ENCODE assay signal across 31 cellular contexts in genomic region chr12:116609236-116609635, GRCh38. TPM values are rescaled to one million over a fixed set of nuclear protein-coding genes. Genes with fewer than 3 reads are reported as not detected.
DNase-seq lines count a peak whose midpoint lies in the region; ATAC-seq and TF ChIP-seq lines count a peak whose summit lies in the region.
"Had no signal": no experiment of that assay in that cellular context is flagged by ENCODE, and none has a peak within 500 bp of the region (broad histone marks: within the 10 kb centered on the region; RNA-seq: fewer than 3 reads in every experiment).

No MANE protein-coding gene starts in this region.

- H3K9ac ChIP-seq in Loucy (ENCODE audit: low read depth, low read length, poor library complexity, severe bottlenecking), result peak overlapping the region; percentile 18

- TF ChIP-seq CTCF in Loucy (conservative IDR thresholded peaks at IDR 0.05; ENCODE audit: low read length), result no peak
- no peak for TF ChIP-seq CTCF in fibroblast of the aortic adventitia (IDR thresholded peaks at IDR 0.05; ENCODE audit: insufficient read depth, low read length)
- TF ChIP-seq CTCF in suprapubic skin (IDR thresholded peaks at IDR 0.05), result no peak

- H3F3A ChIP-seq in Loucy (ENCODE audit: low read depth), result no peaks in the 10 kb centered on the region

- H3K9me3 ChIP-seq in right cardiac atrium (ENCODE audit: control insufficient read depth, low read length), result no peaks in the 10 kb centered on the region
- H3K9me3 ChIP-seq in Loucy (ENCODE audit: insufficient read depth, low read depth, low read length), result no peaks in the 10 kb centered on the region
- no peaks in the 10 kb centered on the region for H3K9me3 ChIP-seq in suprapubic skin
- H3K9me3 ChIP-seq: ascending aorta, BE2C, esophagus muscularis mucosa, gastrocnemius medialis, lower lobe of right lung, Peyer's patch had no signal

- DNase-seq in Right ventricle myocardium inferior (ENCODE audit: missing footprints), result no peak
- no peak for DNase-seq in right cardiac atrium
- DNase-seq in fibroblast of the aortic adventitia (ENCODE audit: low read depth), result peak; percentile 40
- DNase-seq in suprapubic skin (ENCODE audit: low spot score in 2 of 2), result no peak
- no peak for DNase-seq in activated naive CD4-positive, alpha-beta T cell treated with anti-CD3 and anti-CD28 coated beads for 36 hours
- no peak for DNase-seq in SW 1271 (lab: John Stamatoyannopoulos, UW)
- no peak for DNase-seq in HCEC 1CT
- DNase-seq: activated gamma-delta T cell; activated naive CD8-positive, alpha-beta T cell treated with anti-CD3 and anti-CD28 coated beads, Interleukin-2, amount 10 ng/mL, durations not matched to agents 7 days and 5 days; activated T-cell treated with anti-CD3 and anti-CD28 coated beads, Interleukin-2, amount 50 U/mL, for 4 hours; caudate nucleus; gastrocnemius medialis; H7; kidney glomerular epithelial cell; lower lobe of right lung; natural killer cell; NCI-H1436 treated with DMSO at 0.1 percent for 48 hours; NCI-H446; NCI-H748 treated with DMSO at 0.1 percent for 48 hours; SIG-M5 had no signal

- H3K9me2 ChIP-seq in Loucy (replicated peaks; ENCODE audit: low read depth, low read length), result no peaks in the 10 kb centered on the region

- H3K36me3 Mint-ChIP-seq in activated naive CD4-positive, alpha-beta T cell treated with anti-CD3 and anti-CD28 coated beads for 36 hours (ENCODE audit: low read depth), result no peaks in the 10 kb centered on the region
- H3K36me3 Mint-ChIP-seq: activated CD8-positive, alpha-beta memory T cell treated with anti-CD3 and anti-CD28 coated beads, Interleukin-2, amount 10 ng/mL, durations not matched to agents 7 days and 5 days; activated naive CD8-positive, alpha-beta T cell treated with anti-CD3 and anti-CD28 coated beads, Interleukin-2, amount 10 ng/mL, durations not matched to agents 7 days and 5 days; natural killer cell had no signal

- H3K27ac Mint-ChIP-seq in activated naive CD4-positive, alpha-beta T cell treated with anti-CD3 and anti-CD28 coated beads for 36 hours, result no peak overlapping the region
- H3K27ac Mint-ChIP-seq: activated CD8-positive, alpha-beta memory T cell treated with anti-CD3 and anti-CD28 coated beads, Interleukin-2, amount 10 ng/mL, durations not matched to agents 7 days and 5 days; activated naive CD8-positive, alpha-beta T cell treated with anti-CD3 and anti-CD28 coated beads, Interleukin-2, amount 10 ng/mL, durations not matched to agents 7 days and 5 days; dendritic cell treated with granulocyte-macrophage colony-stimulating factor and Interleukin-4, amounts not matched to agents 40 ng/mL and 50 ng/mL, for 4 days; natural killer cell; stimulated activated naive CD8-positive, alpha-beta T cell treated with anti-CD3 and anti-CD28 coated beads, Interleukin-15, Interleukin-2, amounts not matched to agents 100 ng/mL and 50 ng/mL, for 24 hours had no signal

- H3K27me3 Mint-ChIP-seq in activated naive CD4-positive, alpha-beta T cell treated with anti-CD3 and anti-CD28 coated beads for 36 hours (ENCODE audit: low read depth), result no peaks in the 10 kb centered on the region
- H3K27me3 Mint-ChIP-seq: stimulated activated naive CD8-positive, alpha-beta T cell treated with anti-CD3 and anti-CD28 coated beads, Interleukin-15, Interleukin-2, amounts not matched to agents 100 ng/mL and 50 ng/mL, for 24 hours had no signal

- H3K4me1 Mint-ChIP-seq in activated naive CD4-positive, alpha-beta T cell treated with anti-CD3 and anti-CD28 coated beads for 36 hours (ENCODE audit: low read depth), result no peaks in the 10 kb centered on the region

- CTCF ChIA-PET in activated naive CD4-positive, alpha-beta T cell treated with anti-CD3 and anti-CD28 coated beads for 36 hours (lab: Charles Lee), result interaction anchor here (0.8 to 1.6 kb wide), 3 partner anchors 9 to 143 kb away, joined by 3 to 7 read pairs (median 3); no protein-coding TSS in a partner anchor

- no peak overlapping the region for H3K4me2 ChIP-seq in Loucy (ENCODE audit: low read depth, low read length, poor library complexity, severe bottlenecking)
- H3K4me2 ChIP-seq: hepatocyte had no signal

- 41% methylated on average over 4 of the region's 4 CpGs for WGBS in right cardiac atrium
- WGBS in suprapubic skin, result 48% methylated on average over 4 of the region's 4 CpGs

- TF ChIP-seq EP300 in suprapubic skin (IDR thresholded peaks at IDR 0.05), result no peak

- peak overlapping the region; percentile 75; the same call in 1 of the 2 replicates for H2AFZ ChIP-seq in Loucy (ENCODE audit: low read length)
- H2AFZ ChIP-seq: hepatocyte had no signal

- no peaks in the 10 kb centered on the region for H3K9me3 Mint-ChIP-seq in activated naive CD4-positive, alpha-beta T cell treated with anti-CD3 and anti-CD28 coated beads for 36 hours
- H3K9me3 Mint-ChIP-seq: activated naive CD8-positive, alpha-beta T cell treated with anti-CD3 and anti-CD28 coated beads, Interleukin-2, amount 10 ng/mL, durations not matched to agents 7 days and 5 days; activated T-cell treated with anti-CD3 and anti-CD28 coated beads, Interleukin-2, amount 50 U/mL, for 4 hours; dendritic cell treated with granulocyte-macrophage colony-stimulating factor and Interleukin-4, amounts not matched to agents 40 ng/mL and 50 ng/mL, for 4 days; natural killer cell; stimulated activated naive CD8-positive, alpha-beta T cell treated with anti-CD3 and anti-CD28 coated beads, Interleukin-15, Interleukin-2, amounts not matched to agents 100 ng/mL and 50 ng/mL, for 24 hours had no signal

- H3K27ac ChIP-seq in right cardiac atrium (ENCODE audit: low read length) (no peak overlapping the region), suprapubic skin (peak overlapping the region; percentile 34)
- H3K27ac ChIP-seq: ascending aorta, gastrocnemius medialis, hepatocyte, lower lobe of right lung, Peyer's patch, WERI-Rb-1 had no signal

- intact Hi-C loops in Right ventricle myocardium inferior (cut with DNase I) (no loop called here), right cardiac atrium (cut with DNase I) (loop anchor here in 2 of 4 donors (10.0 kb wide), 2 partner anchors 594 to 614 kb away; no protein-coding TSS in a partner anchor)
- intact Hi-C loops in activated naive CD4-positive, alpha-beta T cell treated with anti-CD3 and anti-CD28 coated beads for 36 hours (cut with micrococcal nuclease), result no loop called here

- H3K27me3 ChIP-seq in right cardiac atrium (ENCODE audit: control insufficient read depth, insufficient read depth) (no peaks in the 10 kb centered on the region), Loucy (ENCODE audit: insufficient read depth, low read length, poor library complexity, severe bottlenecking) (no peaks in the 10 kb centered on the region), suprapubic skin (no peaks in the 10 kb centered on the region)
- H3K27me3 ChIP-seq: ascending aorta, BE2C, esophagus muscularis mucosa, hepatocyte, Peyer's patch had no signal

- no peak for TF ChIP-seq POLR2A in suprapubic skin (IDR thresholded peaks at IDR 0.05)

- H3K4me3 Mint-ChIP-seq in activated naive CD4-positive, alpha-beta T cell treated with anti-CD3 and anti-CD28 coated beads for 36 hours, result no peak overlapping the region
- H3K4me3 Mint-ChIP-seq: activated CD8-positive, alpha-beta memory T cell treated with anti-CD3 and anti-CD28 coated beads, Interleukin-2, amount 10 ng/mL, durations not matched to agents 7 days and 5 days; activated naive CD8-positive, alpha-beta T cell treated with anti-CD3 and anti-CD28 coated beads, Interleukin-2, amount 10 ng/mL, durations not matched to agents 7 days and 5 days; activated T-cell treated with anti-CD3 and anti-CD28 coated beads, Interleukin-2, amount 50 U/mL, for 4 hours; dendritic cell treated with granulocyte-macrophage colony-stimulating factor and Interleukin-4, amounts not matched to agents 40 ng/mL and 50 ng/mL, for 4 days; natural killer cell; stimulated activated naive CD8-positive, alpha-beta T cell treated with anti-CD3 and anti-CD28 coated beads, Interleukin-15, Interleukin-2, amounts not matched to agents 100 ng/mL and 50 ng/mL, for 24 hours had no signal

- no peaks in the 10 kb centered on the region for H4K20me1 ChIP-seq in Loucy (ENCODE audit: insufficient read depth, low read length, poor library complexity, severe bottlenecking)

- ATAC-seq in Right ventricle myocardium inferior (peak; percentile 23), right cardiac atrium (no peak)
- ATAC-seq: activated CD8-positive, alpha-beta memory T cell treated with anti-CD3 and anti-CD28 coated beads, Interleukin-2, amount 10 ng/mL, durations not matched to agents 7 days and 5 days; activated T-cell treated with anti-CD3 and anti-CD28 coated beads, Interleukin-2, amount 50 U/mL, for 4 hours; gastrocnemius medialis; lower lobe of right lung had no signal

- H3K4me3 ChIP-seq in right cardiac atrium (ENCODE audit: low read length), result no peak overlapping the region
- no peak overlapping the region for H3K4me3 ChIP-seq in Loucy (ENCODE audit: low read length, poor library complexity, severe bottlenecking)
- H3K4me3 ChIP-seq in fibroblast of the aortic adventitia (ENCODE audit: low read depth, low read length), result no peak overlapping the region
- H3K4me3 ChIP-seq in suprapubic skin, result no peak overlapping the region
- H3K4me3 ChIP-seq: ascending aorta, esophagus muscularis mucosa, gastrocnemius medialis, hepatocyte, lower lobe of right lung, Peyer's patch, skin epidermis had no signal

- no peaks in the 10 kb centered on the region for H3K4me1 ChIP-seq in right cardiac atrium (ENCODE audit: control insufficient read depth, insufficient read depth, low read length)
- H3K4me1 ChIP-seq in Loucy (ENCODE audit: insufficient read depth, low read length, poor library complexity, severe bottlenecking), result peaks cover 6% of the 10 kb centered on the region
- peaks cover 23% of the 10 kb centered on the region for H3K4me1 ChIP-seq in suprapubic skin
- H3K4me1 ChIP-seq: ascending aorta, BE2C had no signal

- H3K79me2 ChIP-seq in Loucy (ENCODE audit: insufficient read depth, low read length), result no peaks in the 10 kb centered on the region
- H3K79me2 ChIP-seq: hepatocyte had no signal

- H3K36me3 ChIP-seq in Loucy (ENCODE audit: insufficient read depth, low read length) (no peaks in the 10 kb centered on the region), suprapubic skin (no peaks in the 10 kb centered on the region)
- H3K36me3 ChIP-seq: ascending aorta, BE2C, esophagus muscularis mucosa, gastrocnemius medialis, lower lobe of right lung, Peyer's patch, WERI-Rb-1 had no signal

RNA-seq across cellular contexts. Expression of gene MAP1LC3B2, which starts 50.1 kb away (rescaled TPM):
- total RNA-seq in Right ventricle myocardium inferior (3.5 TPM), right cardiac atrium (1 to 10 TPM; 1.9 to 2.7 (median 2.2) TPM), fibroblast of the aortic adventitia (ENCODE audit: low replicate concordance) (not detected in 2 replicates), suprapubic skin (10 to 100 TPM in 1 of 4 donors, 1 to 10 TPM in 2, not detected in 1; 3.5 to 13.9 (median 5.6) TPM)
- 2.9 TPM for polyA plus RNA-seq in right cardiac atrium
- total RNA-seq in activated naive CD4-positive, alpha-beta T cell treated with anti-CD3 and anti-CD28 coated beads for 36 hours, result 1 to 10 TPM; 1.2 to 1.5 TPM
- total RNA-seq: ascending aorta, H7, hepatocyte had no signal
